ENCODE assay signal across 8 cellular contexts in genomic region chr1:186375152-186375928, GRCh38. TPM values are rescaled to one million over a fixed set of nuclear protein-coding genes. Genes with fewer than 3 reads are reported as not detected.
DNase-seq lines count a peak whose midpoint lies in the region; ATAC-seq and TF ChIP-seq lines count a peak whose summit lies in the region.

TSS of gene ODR4 (plus strand) at chr1:186375838. CDS start at chr1:186379786, 3,948 bp downstream.
TSS of gene TPR (minus strand) at chr1:186375253. CDS start at chr1:186375028, 225 bp downstream.

- H3K27ac ChIP-seq in Panc1 (ENCODE audit: low read length), result peak within 1 kb of the TSS; percentile 98
- H3K27ac ChIP-seq in muscle layer of duodenum (ENCODE audit: low read length), result peak within 1 kb of the TSS; percentile 99

- no peaks in the 10 kb centered on the region for H3K9me3 ChIP-seq in Panc1 (ENCODE audit: control insufficient read depth, insufficient read depth, low read depth, low read length)
- no peaks in the 10 kb centered on the region for H3K9me3 ChIP-seq in muscle layer of duodenum (ENCODE audit: control insufficient read depth in 1 of 2, low read length in 2 of 2)

- in situ Hi-C loops in Panc1 (cut with HindIII; ENCODE audit: low pct_unique_long_range_greater_than_20kb, low sequenced_read_pairs), result no loop called here

- intact Hi-C loops in Panc1 (cut with micrococcal nuclease; ENCODE audit: unreplicated experiment), result no loop called here

- ATAC-seq in GM21717 (IDR thresholded peaks at IDR 0.05; ENCODE audit: unreplicated experiment) (peak; percentile 91), Panc1 (peak; percentile 97), esophagus mucosa (peak; percentile 96)

- no peaks in the 10 kb centered on the region for H3K27me3 ChIP-seq in Panc1 (ENCODE audit: control insufficient read depth, insufficient read depth, low read length)
- H3K27me3 ChIP-seq in muscle layer of duodenum (ENCODE audit: low read depth, low read length), result no peaks in the 10 kb centered on the region

- peak within 1 kb of the TSS; percentile 93 to 98 for H3K4me3 ChIP-seq in Panc1 (ENCODE audit: low read depth in 2 of 2, low read length in 2 of 2)
- peak within 1 kb of the TSS; percentile 96 to 97 for H3K4me3 ChIP-seq in muscle layer of duodenum (ENCODE audit: low read depth in 1 of 2, low read length in 2 of 2)

- H3K36me3 ChIP-seq in Panc1 (ENCODE audit: control insufficient read depth, insufficient read depth, low read length) (peaks cover 47% of the 10 kb centered on the region), muscle layer of duodenum (ENCODE audit: control insufficient read depth in 1 of 2, insufficient read depth in 2 of 2, low read length in 2 of 2) (peaks cover 9 to 29% of the 10 kb centered on the region in 2 donors)

- POLR2A ChIA-PET in Panc1 (lab: Charles Lee), result interaction anchor here (0.5 to 0.9 kb wide), 3 partner anchors 14 to 42 kb away, joined by 3 to 7 read pairs (median 3); no protein-coding TSS in a partner anchor

- CTCF ChIA-PET in Panc1 (lab: Charles Lee), result interaction anchor here (0.6 to 1.0 kb wide), 7 partner anchors 12 to 107 kb away, joined by 3 to 6 read pairs (median 3); no protein-coding TSS in a partner anchor

- no TSS peak for BruUV-seq in Panc1 (replicated peaks; lab: Mats Ljungman, UMichigan)

- DNase-seq in DMS53 treated with DMSO at 0.1 percent for 48 hours (lab: John Stamatoyannopoulos, UW; ENCODE audit: unreplicated experiment), result peak; percentile 98
- peak; percentile 98 for DNase-seq in KG1 (lab: John Stamatoyannopoulos, UW)
- DNase-seq in Panc1 (ENCODE audit: low read depth, low spot score), result peak; percentile 95
- DNase-seq in activated T-cell treated with anti-CD3 and anti-CD28 coated beads, Interleukin-2, amount 50 U/mL, for 48 hours, result peak; percentile 97
- peak; percentile 86 to 92 for DNase-seq in stimulated activated CD8-positive, alpha-beta memory T cell treated with anti-CD3 and anti-CD28 coated beads, Interleukin-7, amount 100 ng/mL, for 48 hours (ENCODE audit: extremely low read depth in 1 of 2, low read depth in 1 of 2)

- H3K4me1 ChIP-seq in Panc1 (ENCODE audit: control insufficient read depth, insufficient read depth, low read length) (peaks cover 13% of the 10 kb centered on the region), muscle layer of duodenum (ENCODE audit: control insufficient read depth in 1 of 2, insufficient read depth in 2 of 2, low read length in 2 of 2) (peaks cover 10 to 29% of the 10 kb centered on the region in 2 donors)

- TF ChIP-seq CTCF in Panc1 (IDR thresholded peaks at IDR 0.05), result peak; percentile 98

RNA-seq across cellular contexts. Expression of gene ODR4, which starts in this region (rescaled TPM):
- total RNA-seq in Panc1 (2021; ENCODE audit: unreplicated experiment), result 16.6 TPM
- polyA plus RNA-seq in Panc1 (2012; ENCODE audit: insufficient read length), result 7.9 TPM
- total RNA-seq in esophagus mucosa, result 8.9 TPM

RNA-seq across cellular contexts. Expression of gene TPR, which starts in this region (rescaled TPM):
- 115 TPM for total RNA-seq in Panc1 (2021; ENCODE audit: unreplicated experiment)
- 56.8 TPM for polyA plus RNA-seq in Panc1 (2012; ENCODE audit: insufficient read length)
- 57.0 TPM for total RNA-seq in esophagus mucosa

Comparison
In these comparisons a context has a peak if more than half of its experiments do, and no peak if none do; other contexts are left out.
1. Peak in every context shown above with its lines: DNase-seq, ATAC-seq, H3K4me3 ChIP-seq and H3K27ac ChIP-seq.